22 cellular contexts compared by ENCODE assay signal in genomic region chr7:137441451-137441850, GRCh38.
DNase-seq lines count a peak whose midpoint lies in the region; ATAC-seq and TF ChIP-seq lines count a peak whose summit lies in the region.
"Had no signal": no experiment of that assay in that cellular context is flagged by ENCODE, and none has a peak within 500 bp of the region (broad histone marks: within the 10 kb centered on the region; RNA-seq: fewer than 3 reads in every experiment).

No MANE protein-coding gene starts in this region.

- intact Hi-C loops in Right ventricle myocardium inferior (cut with DNase I) (no loop called here), left ventricle myocardium inferior (cut with micrococcal nuclease) (no loop called here), aorta (cut with DNase I) (no loop called here)

- H3K36me3 ChIP-seq in right atrium auricular region (no peaks in the 10 kb centered on the region), left ventricle myocardium inferior (no peaks in the 10 kb centered on the region), aorta (ENCODE audit: control insufficient read depth in 1 of 2, insufficient read depth in 2 of 2, low read length in 1 of 2) (no peaks in the 10 kb centered on the region)
- H3K36me3 ChIP-seq: BLaER1 treated with 17β-estradiol and CSF1 and Interleukin-3, amounts not matched to agents 10 nM and 100 nM; HAP-1 had no signal

- 14 to 17% methylated on average over 3 of the region's 3 CpGs for WGBS in aorta, 2 donors

- peaks cover 0 to 7% of the 10 kb centered on the region in 2 donors for H3K4me1 ChIP-seq in right atrium auricular region
- no peaks in the 10 kb centered on the region for H3K4me1 ChIP-seq in left ventricle myocardium inferior
- H3K4me1 ChIP-seq in aorta (ENCODE audit: control insufficient read depth in 1 of 2, insufficient read depth in 2 of 2, low read length in 2 of 2) = peaks cover 0 to 5% of the 10 kb centered on the region in 2 donors
- H3K4me1 ChIP-seq: HAP-1 had no signal

- H3K27me3 ChIP-seq in right atrium auricular region = no peaks in the 10 kb centered on the region
- H3K27me3 ChIP-seq in left ventricle myocardium inferior (ENCODE audit: low read depth) = peaks cover 4% of the 10 kb centered on the region
- no peaks in the 10 kb centered on the region for H3K27me3 ChIP-seq in aorta (ENCODE audit: control insufficient read depth in 1 of 2, insufficient read depth in 2 of 2, low read length in 1 of 2)

- DNase-seq in Right ventricle myocardium inferior (ENCODE audit: missing footprints) (no peak), right atrium auricular region (ENCODE audit: low spot score) (no peak), fibroblast of pulmonary artery (ENCODE audit: low read depth) (peak; percentile 23), left ventricle myocardium inferior (no peak), aorta (no peak), NCI-H510A treated with DMSO at 0.1 percent for 48 hours (lab: John Stamatoyannopoulos, UW) (no peak), superior temporal gyrus (ENCODE audit: extremely low spot score) (no peak)
- DNase-seq: ACHN; CD8-positive, alpha-beta T cell; DND-41; NCI-H1105; NCI-H146; NCI-H2029 treated with DMSO at 0.1 percent for 48 hours; NCI-H345; NCI-H526 treated with DMSO at 0.1 percent for 48 hours; OCI-M1 had no signal

- TF ChIP-seq CTCF in right atrium auricular region (IDR thresholded peaks at IDR 0.05) = no peak
- TF ChIP-seq CTCF in fibroblast of pulmonary artery (IDR thresholded peaks at IDR 0.05; ENCODE audit: low read length, missing control alignments) = no peak
- TF ChIP-seq CTCF in left ventricle myocardium inferior (IDR thresholded peaks at IDR 0.05; ENCODE audit: borderline replicate concordance) = no peak

- ATAC-seq in Right ventricle myocardium inferior (peak; percentile 94), aorta (ENCODE audit: low FRiP score) (peak; percentile 64), esophagus mucosa (no peak)
- ATAC-seq: CD8-positive, alpha-beta T cell; GM12878 had no signal

- H3K9me3 ChIP-seq in right atrium auricular region (no peaks in the 10 kb centered on the region), left ventricle myocardium inferior (replicated peaks) (no peaks in the 10 kb centered on the region), aorta (ENCODE audit: control insufficient read depth, low read length) (no peaks in the 10 kb centered on the region)
- H3K9me3 ChIP-seq: HAP-1 had no signal

- H3K27ac ChIP-seq in right atrium auricular region = peak overlapping the region in 1 of 2 donors; percentile 41
- peak overlapping the region; percentile 69 for H3K27ac ChIP-seq in left ventricle myocardium inferior (replicated peaks)
- no peak overlapping the region for H3K27ac ChIP-seq in aorta (ENCODE audit: low read depth in 1 of 2, low read length in 2 of 2)
- H3K27ac ChIP-seq: 22Rv1; BLaER1 treated with 17β-estradiol and CSF1 and Interleukin-3, amounts not matched to agents 10 nM and 100 nM; KMS-11 had no signal

- H3K4me3 ChIP-seq in right atrium auricular region = no peak overlapping the region
- no peak overlapping the region for H3K4me3 ChIP-seq in fibroblast of pulmonary artery (replicated peaks; ENCODE audit: low read depth, low read length)
- no peak overlapping the region for H3K4me3 ChIP-seq in left ventricle myocardium inferior
- H3K4me3 ChIP-seq in aorta (ENCODE audit: low read length in 2 of 2) = no peak overlapping the region
- H3K4me3 ChIP-seq: BLaER1 treated with 17β-estradiol and CSF1 and Interleukin-3, amounts not matched to agents 10 nM and 100 nM; GM12878; HAP-1 had no signal
